In genomic region chr9:126569036-126569435, GRCh38 we compare ENCODE assay signal across 23 cellular contexts. TPM values are rescaled to one million over a fixed set of nuclear protein-coding genes. Genes with fewer than 3 reads are reported as not detected.
A peak's percentile ranks its signal among the peaks of the same experiment; 100 is the strongest.
DNase-seq lines count a peak whose midpoint lies in the region; TF ChIP-seq lines count a peak whose summit lies in the region.
"Had no signal": no experiment of that assay in that cellular context is flagged by ENCODE, and none has a peak within 500 bp of the region (broad histone marks: within the 10 kb centered on the region; RNA-seq: fewer than 3 reads in every experiment).

No MANE protein-coding gene starts in this region.

- no peak overlapping the region for H3K27ac ChIP-seq in breast epithelium
- H3K27ac ChIP-seq in CD4-positive, alpha-beta memory T cell (ENCODE audit: low read depth, low read length): no peak overlapping the region
- H3K27ac ChIP-seq in smooth muscle cell (ENCODE audit: low read depth): no peak overlapping the region
- H3K27ac ChIP-seq: 22Rv1, BLaER1, prostate gland, SJCRH30, thyroid gland had no signal

- no peaks in the 10 kb centered on the region for H3K9me3 Mint-ChIP-seq in MCF 10A (ENCODE audit: unreplicated experiment)
- no peaks in the 10 kb centered on the region for H3K9me3 Mint-ChIP-seq in CD4-positive, alpha-beta memory T cell
- H3K9me3 Mint-ChIP-seq: stimulated activated effector memory CD8-positive, alpha-beta T cell treated with anti-CD3 and anti-CD28 coated beads, Interleukin-12 subunit alpha, Interleukin-12 subunit beta, amount 100 ng/mL, for 72 hours had no signal

- intact Hi-C loops in MCF 10A (cut with micrococcal nuclease) (no loop called here), breast epithelium (cut with DNase I; ENCODE audit: low total_unique reads) (no loop called here)
- intact Hi-C loops in CD4-positive, alpha-beta memory T cell (cut with micrococcal nuclease): no loop called here

- in situ Hi-C loops in astrocyte of the spinal cord (cut with HindIII; ENCODE audit: low sequenced_read_pairs): no loop called here

- BruUV-seq in MCF 10A (replicated peaks; lab: Mats Ljungman, UMichigan): no TSS peak

- H4K20me1 ChIP-seq in smooth muscle cell (ENCODE audit: low read depth): no peaks in the 10 kb centered on the region
- H4K20me1 ChIP-seq: BLaER1 had no signal

- H3K36me3 ChIP-seq in breast epithelium: no peaks in the 10 kb centered on the region
- H3K36me3 ChIP-seq in CD4-positive, alpha-beta memory T cell (ENCODE audit: insufficient read depth, low read length): no peaks in the 10 kb centered on the region
- H3K36me3 ChIP-seq in smooth muscle cell (ENCODE audit: low read depth): no peaks in the 10 kb centered on the region
- H3K36me3 ChIP-seq: BLaER1, prostate gland, SJCRH30, thyroid gland had no signal

- TF ChIP-seq CTCF in MCF 10A (IDR thresholded peaks at IDR 0.05; ENCODE audit: unreplicated experiment): no peak
- no peak for TF ChIP-seq CTCF in breast epithelium (IDR thresholded peaks at IDR 0.05)
- TF ChIP-seq CTCF in astrocyte of the spinal cord (IDR thresholded peaks at IDR 0.05; ENCODE audit: low read depth, low read length): no peak
- no peak for TF ChIP-seq CTCF in smooth muscle cell (IDR thresholded peaks at IDR 0.05; ENCODE audit: borderline replicate concordance, insufficient read depth, poor library complexity, severe bottlenecking)

- H3K9me3 ChIP-seq in breast epithelium (no peaks in the 10 kb centered on the region), smooth muscle cell (replicated peaks; ENCODE audit: low read depth) (no peaks in the 10 kb centered on the region)
- no peaks in the 10 kb centered on the region for H3K9me3 ChIP-seq in CD4-positive, alpha-beta memory T cell (ENCODE audit: control insufficient read depth in 1 of 2, low read length in 2 of 2)
- H3K9me3 ChIP-seq: BLaER1, prostate gland, SJCRH30, thyroid gland had no signal

- H3K4me1 ChIP-seq in breast epithelium (no peaks in the 10 kb centered on the region), smooth muscle cell (ENCODE audit: low read depth) (no peaks in the 10 kb centered on the region)
- H3K4me1 ChIP-seq in CD4-positive, alpha-beta memory T cell (ENCODE audit: insufficient read depth, low read length): no peaks in the 10 kb centered on the region
- H3K4me1 ChIP-seq: BLaER1, prostate gland, SJCRH30, thyroid gland had no signal

- no peaks in the 10 kb centered on the region for H3K27me3 ChIP-seq in breast epithelium
- H3K27me3 ChIP-seq in CD4-positive, alpha-beta memory T cell (ENCODE audit: insufficient read depth, low read length): no peaks in the 10 kb centered on the region
- H3K27me3 ChIP-seq in smooth muscle cell (ENCODE audit: low read depth): peaks cover 28% of the 10 kb centered on the region
- H3K27me3 ChIP-seq: BLaER1, SJCRH30, thyroid gland had no signal

- no peak for TF ChIP-seq POLR2A in breast epithelium (IDR thresholded peaks at IDR 0.05)

- H3K36me3 Mint-ChIP-seq in MCF 10A (ENCODE audit: insufficient read depth, unreplicated experiment): no peaks in the 10 kb centered on the region
- no peaks in the 10 kb centered on the region for H3K36me3 Mint-ChIP-seq in CD4-positive, alpha-beta memory T cell
- H3K36me3 Mint-ChIP-seq: stimulated activated effector memory CD8-positive, alpha-beta T cell treated with anti-CD3 and anti-CD28 coated beads, Interleukin-12 subunit alpha, Interleukin-12 subunit beta, amount 100 ng/mL, for 72 hours had no signal

- H3K4me2 ChIP-seq in smooth muscle cell: no peak overlapping the region
- H3K4me2 ChIP-seq: BLaER1 had no signal

- CTCF ChIA-PET in MCF 10A (lab: Yijun Ruan, JAX): interaction anchor here (0.8 to 2.3 kb wide), 4 partner anchors 11 to 122 kb away, joined by 3 to 12 read pairs (median 5); no protein-coding TSS in a partner anchor
- CTCF ChIA-PET in CD4-positive, alpha-beta memory T cell (lab: Charles Lee; ENCODE audit: partially characterized antibody): interaction anchor here (0.9 to 3.0 kb wide), 2 partner anchors 11 to 69 kb away, joined by 3 to 15 read pairs; no protein-coding TSS in a partner anchor

- H3F3A ChIP-seq in smooth muscle cell (ENCODE audit: low read depth): no peaks in the 10 kb centered on the region

- peaks cover 7% of the 10 kb centered on the region for H3K4me1 Mint-ChIP-seq in MCF 10A (ENCODE audit: insufficient read depth, unreplicated experiment)
- H3K4me1 Mint-ChIP-seq in CD4-positive, alpha-beta memory T cell: no peaks in the 10 kb centered on the region
- H3K4me1 Mint-ChIP-seq: nephron had no signal

- POLR2A ChIA-PET in MCF 10A (lab: Yijun Ruan, JAX): no interaction called here
- POLR2A ChIA-PET in CD4-positive, alpha-beta memory T cell (lab: Charles Lee; ENCODE audit: partially characterized antibody): no interaction called here

- H3K4me3 Mint-ChIP-seq in MCF 10A (ENCODE audit: unreplicated experiment): no peak overlapping the region
- no peak overlapping the region for H3K4me3 Mint-ChIP-seq in CD4-positive, alpha-beta memory T cell
- H3K4me3 Mint-ChIP-seq: nephron; stimulated activated effector memory CD8-positive, alpha-beta T cell treated with anti-CD3 and anti-CD28 coated beads, Interleukin-12 subunit alpha, Interleukin-12 subunit beta, amount 100 ng/mL, for 72 hours had no signal

- no peaks in the 10 kb centered on the region for H3K79me2 ChIP-seq in smooth muscle cell (ENCODE audit: low read depth)

- WGBS in smooth muscle cell (ENCODE audit: low lambda C conversion rate): 90% methylated on average over 1 of the region's 1 CpG

- H3K9ac ChIP-seq in smooth muscle cell (ENCODE audit: low read depth): no peak overlapping the region
- H3K9ac ChIP-seq: BLaER1 had no signal

- peaks cover 20% of the 10 kb centered on the region for H3K27me3 Mint-ChIP-seq in MCF 10A (ENCODE audit: insufficient read depth, unreplicated experiment)
- H3K27me3 Mint-ChIP-seq in CD4-positive, alpha-beta memory T cell: peaks cover 17 to 25% of the 10 kb centered on the region in 2 donors

- H3K4me3 ChIP-seq in breast epithelium (no peak overlapping the region), astrocyte of the spinal cord (ENCODE audit: low read depth, low read length) (no peak overlapping the region), smooth muscle cell (no peak overlapping the region)
- H3K4me3 ChIP-seq in CD4-positive, alpha-beta memory T cell (ENCODE audit: low read length in 2 of 2): no peak overlapping the region
- H3K4me3 ChIP-seq: BLaER1, prostate gland, SJCRH30, thyroid gland had no signal

- peak; percentile 76 for DNase-seq in MCF 10A (ENCODE audit: unreplicated experiment)
- DNase-seq in breast epithelium (ENCODE audit: low spot score in 2 of 2): no peak
- peak; percentile 15 for DNase-seq in astrocyte of the spinal cord (ENCODE audit: low read depth, low spot score)
- DNase-seq in foreskin melanocyte: peak; percentile 42
- DNase-seq in CD4-positive, alpha-beta memory T cell: no peak
- DNase-seq in smooth muscle cell (lab: John Stamatoyannopoulos, UW; ENCODE audit: unreplicated experiment): no peak
- no peak for DNase-seq in NCI-H1436 treated with DMSO at 0.1 percent for 48 hours (lab: John Stamatoyannopoulos, UW)
- DNase-seq in stimulated activated CD4-positive, alpha-beta T cell treated with anti-CD3 and anti-CD28 coated beads, Interleukin-1b, Interleukin-23, amount 100 ng/mL, for 48 hours: no peak
- DNase-seq: activated CD4-positive, CD25-positive, alpha-beta regulatory T cell; cerebellar nuclear complex; DMS 273 treated with DMSO at 0.1 percent for 48 hours; H7; mesenchymal stem cell; NCI-H187; SJCRH30; stimulated activated CD4-positive, alpha-beta T cell treated with anti-CD3 and anti-CD28 coated beads, Interleukin-12 subunit alpha, Interleukin-12 subunit beta, amount 100 ng/mL, for 4 hours; thyroid gland had no signal

- H2AFZ ChIP-seq in smooth muscle cell (ENCODE audit: low read depth): no peak overlapping the region

- no peak overlapping the region for H3K27ac Mint-ChIP-seq in MCF 10A (ENCODE audit: low read depth, unreplicated experiment)
- H3K27ac Mint-ChIP-seq in CD4-positive, alpha-beta memory T cell: no peak overlapping the region
- H3K27ac Mint-ChIP-seq: nephron; stimulated activated effector memory CD8-positive, alpha-beta T cell treated with anti-CD3 and anti-CD28 coated beads, Interleukin-12 subunit alpha, Interleukin-12 subunit beta, amount 100 ng/mL, for 72 hours had no signal

RNA-seq across cellular contexts. Expression of gene LMX1B, which starts 44.7 kb away (rescaled TPM):
- total RNA-seq in MCF 10A (2022): 3.4 and 3.9 TPM in 2 replicates
- total RNA-seq in breast epithelium: 10 to 100 TPM in 1 of 3 donors, 1 to 10 TPM in 1, under 1 TPM in 1; 0.16 to 20.3 (median 9.2) TPM
- total RNA-seq in CD4-positive, alpha-beta memory T cell: not detected
- polyA plus RNA-seq in CD4-positive, alpha-beta memory T cell: not detected
- total RNA-seq in smooth muscle cell: not detected in 2 replicates
- not detected in 2 replicates for polyA plus RNA-seq in smooth muscle cell
- total RNA-seq: T-helper 2 cell treated with Interferon-gamma antibody and Interleukin-4, amounts not matched to agents 100 ng/mL and 5 ng/mL, for 36 hours had no signal

Comparison
In these comparisons a context has a peak if more than half of its experiments do, and no peak if none do; other contexts are left out.
1. DNase-seq: peak in MCF 10A (single experiment), astrocyte of the spinal cord (single experiment) and foreskin melanocyte (single experiment); none in breast epithelium (0 of 2), CD4-positive, alpha-beta memory T cell (0 of 5), smooth muscle cell (single experiment), NCI-H1436 treated with DMSO at 0.1 percent for 48 hours (single experiment) and stimulated activated CD4-positive, alpha-beta T cell treated with anti-CD3 and anti-CD28 coated beads, Interleukin-1b, Interleukin-23, amount 100 ng/mL, for 48 hours (single experiment).